Comparison of ENCODE assay signal across 24 cellular contexts in genomic region chr17:37747222-37747621, GRCh38. TPM values are rescaled to one million over a fixed set of nuclear protein-coding genes. Genes with fewer than 3 reads are reported as not detected.
"Had no signal": no experiment of that assay in that cellular context is flagged by ENCODE, and none has a peak within 500 bp of the region (broad histone marks: within the 10 kb centered on the region; RNA-seq: fewer than 3 reads in every experiment).

No MANE protein-coding gene starts in this region.

- H3K4me3 Mint-ChIP-seq: activated CD4-positive, alpha-beta T cell treated with anti-CD3 and anti-CD28 coated beads for 36 hours; activated naive CD8-positive, alpha-beta T cell; naive thymus-derived CD8-positive, alpha-beta T cell; T-helper 2 cell treated with Interferon-gamma antibody and Interleukin-4, amounts not matched to agents 5 μg/mL and 100 μg/mL, for 36 hours; WTC11 had no signal

- H3K36me3 Mint-ChIP-seq: activated naive CD8-positive, alpha-beta T cell; naive thymus-derived CD8-positive, alpha-beta T cell; WTC11 had no signal

- H3K9me3 ChIP-seq: mucosa of descending colon, ovary, sigmoid colon, vagina had no signal

- H3K4me1 ChIP-seq: foreskin keratinocyte had no signal

- ATAC-seq: activated CD4-positive, alpha-beta T cell treated with anti-CD3 and anti-CD28 coated beads for 36 hours; foreskin keratinocyte; left ventricle myocardium superior; mucosa of descending colon; naive thymus-derived CD8-positive, alpha-beta T cell; WTC11 had no signal

- H3K4me3 ChIP-seq: cardiac muscle cell, mucosa of descending colon, ovary, sigmoid colon, vagina had no signal

- H3K9me3 Mint-ChIP-seq: naive thymus-derived CD8-positive, alpha-beta T cell; T-helper 2 cell treated with Interferon-gamma antibody and Interleukin-4, amounts not matched to agents 5 μg/mL and 100 μg/mL, for 36 hours; WTC11 had no signal

- DNase-seq: activated CD4-positive, alpha-beta T cell treated with anti-CD3 and anti-CD28 coated beads for 36 hours; activated CD4-positive, alpha-beta T cell treated with anti-CD3 and anti-CD28 coated beads, Interleukin-2, amount 50 U/mL, for 48 hours; activated gamma-delta T cell treated with Interleukin-2 at 50 U/mL for 16 hours; dermis blood vessel endothelial cell; foreskin keratinocyte; glutamatergic neuron; left ventricle myocardium superior; mucosa of descending colon; naive thymus-derived CD8-positive, alpha-beta T cell; ovary; sigmoid colon; stimulated activated CD4-positive, alpha-beta T cell treated with anti-CD3 and anti-CD28 coated beads, Interleukin-12 subunit alpha, Interleukin-12 subunit beta, amount 100 ng/mL, for 4 hours; stimulated activated CD4-positive, alpha-beta T cell treated with anti-CD3 and anti-CD28 coated beads, Interleukin-1b, Interleukin-23, amount 100 ng/mL, for 48 hours; stimulated activated CD8-positive, alpha-beta memory T cell treated with anti-CD3 and anti-CD28 coated beads, Interleukin-4, amount 100 ng/mL, for 48 hours; stimulated activated naive CD4-positive, alpha-beta T cell had no signal

- H3K27ac Mint-ChIP-seq: activated CD4-positive, alpha-beta T cell treated with anti-CD3 and anti-CD28 coated beads for 36 hours; activated naive CD8-positive, alpha-beta T cell; T-helper 2 cell treated with Interferon-gamma antibody and Interleukin-4, amounts not matched to agents 5 μg/mL and 100 μg/mL, for 36 hours; WTC11 had no signal

- H3K36me3 ChIP-seq: cardiac muscle cell, ovary, sigmoid colon, vagina had no signal

- H3K27ac ChIP-seq: cardiac muscle cell, epithelial cell of prostate, foreskin keratinocyte, ovary, sigmoid colon, vagina had no signal

RNA-seq across cellular contexts. Expression of gene HNF1B, which starts 2.4 kb away (rescaled TPM):
- total RNA-seq: activated CD4-positive, alpha-beta T cell treated with anti-CD3 and anti-CD28 coated beads for 36 hours; cardiac muscle cell; fibroblast of lung; foreskin keratinocyte; left ventricle myocardium superior; naive thymus-derived CD8-positive, alpha-beta T cell; pulmonary artery endothelial cell; vagina had no signal
- polyA plus RNA-seq: cardiac muscle cell; fibroblast of lung; foreskin keratinocyte; keratinocyte; naive thymus-derived CD8-positive, alpha-beta T cell had no signal
